ENCODE assay signal across 9 cellular contexts in genomic region chr10:22554481-22555182, GRCh38.
DNase-seq lines count a peak whose midpoint lies in the region; ATAC-seq, FAIRE-seq and TF ChIP-seq lines count a peak whose summit lies in the region.
"Had no signal": no experiment of that assay in that cellular context is flagged by ENCODE, and none has a peak within 500 bp of the region (broad histone marks: within the 10 kb centered on the region; RNA-seq: fewer than 3 reads in every experiment).

No MANE protein-coding gene starts in this region.

- FAIRE-seq in GM12891 (lab: Jason Lieb, UNC) = no peak
- FAIRE-seq: G401.6 had no signal

- peak; percentile 37 for DNase-seq in DMS79 (lab: John Stamatoyannopoulos, UW)
- peak; percentile 83 for DNase-seq in left ventricle myocardium superior
- DNase-seq in prostate gland (ENCODE audit: low spot score) = peak; percentile 54
- no peak for DNase-seq in GM12891 (ENCODE audit: insufficient read length, low spot score)

- TF ChIP-seq POLR2A in prostate gland (IDR thresholded peaks at IDR 0.05) (no peak), GM12891 (IDR thresholded peaks at IDR 0.05; ENCODE audit: low read depth, low read length) (no peak)

- no peaks in the 10 kb centered on the region for H3K9me3 ChIP-seq in prostate gland

- no peak for TF ChIP-seq CTCF in prostate gland (IDR thresholded peaks at IDR 0.05)

- intact Hi-C loops in left ventricle myocardium superior (cut with micrococcal nuclease) (no loop called here), prostate gland (cut with DNase I) (loop anchor here (5.0 to 10.0 kb wide), 3 partner anchors 47 to 540 kb away; partner anchors contain the start of gene MSRB2)

- H3K27ac ChIP-seq in angular gyrus (ENCODE audit: low read depth, low read length) (peak overlapping the region; percentile 77), prostate gland (peak overlapping the region; percentile 53 to 59)

- 24% methylated on average over 29 of the region's 29 CpGs for WGBS in prostate gland

- no peaks in the 10 kb centered on the region for H3K27me3 ChIP-seq in prostate gland (replicated peaks; ENCODE audit: insufficient read depth)

- no peaks in the 10 kb centered on the region for H3K4me1 ChIP-seq in prostate gland (replicated peaks)

- ATAC-seq in left ventricle myocardium superior = peak; percentile 95
- no peak for ATAC-seq in HG02588 (IDR thresholded peaks at IDR 0.05; ENCODE audit: unreplicated experiment)
- ATAC-seq in HG03571 (IDR thresholded peaks at IDR 0.05; ENCODE audit: unreplicated experiment) = no peak
- ATAC-seq in GM18517 (IDR thresholded peaks at IDR 0.05; ENCODE audit: unreplicated experiment) = no peak

- H3K4me3 ChIP-seq in prostate gland = peak overlapping the region; percentile 1 to 9

- H3K36me3 ChIP-seq in prostate gland = no peaks in the 10 kb centered on the region

TF ChIP-seq in GM12891, 5 proteins besides CTCF, POLR2A, EP300 and RAD21:
- TF ChIP-seq POLR2AphosphoS5 (IDR thresholded peaks at IDR 0.05; ENCODE audit: low read depth, low read length) = no peak
